3 cellular contexts compared by ENCODE assay signal in the genomic region with DNA sequence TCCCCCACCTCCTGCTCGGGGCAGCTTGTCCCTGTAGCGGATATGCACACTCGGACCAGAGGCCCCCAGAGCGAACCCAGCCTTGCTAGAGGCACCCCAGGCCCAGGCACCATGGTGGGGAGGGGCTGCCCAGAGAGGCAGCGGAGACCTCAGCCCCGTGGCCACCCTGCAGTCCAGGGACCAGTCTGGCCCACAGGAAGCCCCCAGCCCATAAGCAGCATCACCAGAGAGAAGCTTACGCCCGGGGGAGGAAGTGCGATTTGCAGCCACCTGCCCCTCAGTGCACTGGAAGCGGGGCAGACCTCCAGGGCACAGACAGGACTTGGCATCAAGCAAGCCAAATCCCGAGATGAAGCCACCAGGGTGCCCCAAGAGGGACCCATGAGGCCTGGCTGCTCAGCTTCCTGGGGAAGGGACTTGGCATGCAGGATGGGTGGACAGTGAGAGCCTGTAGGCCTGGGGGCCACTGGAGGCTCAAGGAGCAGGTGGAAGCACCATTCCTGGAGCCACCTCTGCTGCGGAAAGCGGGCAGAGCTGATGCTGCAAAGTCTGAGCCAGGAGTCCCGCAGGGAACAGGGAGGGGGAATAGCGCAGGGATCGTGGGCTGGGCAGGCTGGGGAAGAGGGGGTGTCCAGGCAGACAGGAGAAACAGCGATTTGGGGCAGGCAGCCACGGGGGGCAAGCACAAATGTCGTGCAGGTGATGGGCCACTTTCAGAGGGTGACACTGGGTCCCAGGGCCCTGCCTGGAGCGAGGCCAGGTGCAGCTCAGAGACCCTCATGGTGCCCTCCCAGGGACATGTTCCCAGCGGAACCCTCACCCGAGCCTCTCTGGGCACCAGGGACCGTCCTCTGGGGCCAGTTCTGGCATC.
TF ChIP-seq lines count a peak whose summit lies in the region.

No MANE protein-coding gene starts in this region.

TF ChIP-seq in SK-N-SH, 30 proteins besides CTCF, POLR2A, EP300 and RAD21 (continued from another document):
- TF ChIP-seq CHD2 (IDR thresholded peaks at IDR 0.05; ENCODE audit: low read length, partially characterized antibody) = no peak
- TF ChIP-seq RFX5 (IDR thresholded peaks at IDR 0.05; ENCODE audit: low read length) = no peak
- no peak for TF ChIP-seq RXRA (IDR thresholded peaks at IDR 0.05; ENCODE audit: borderline replicate concordance, low read depth)
- TF ChIP-seq MXI1 (IDR thresholded peaks at IDR 0.05; ENCODE audit: low read depth, low read length) = no peak
- TF ChIP-seq, protein P1, sequence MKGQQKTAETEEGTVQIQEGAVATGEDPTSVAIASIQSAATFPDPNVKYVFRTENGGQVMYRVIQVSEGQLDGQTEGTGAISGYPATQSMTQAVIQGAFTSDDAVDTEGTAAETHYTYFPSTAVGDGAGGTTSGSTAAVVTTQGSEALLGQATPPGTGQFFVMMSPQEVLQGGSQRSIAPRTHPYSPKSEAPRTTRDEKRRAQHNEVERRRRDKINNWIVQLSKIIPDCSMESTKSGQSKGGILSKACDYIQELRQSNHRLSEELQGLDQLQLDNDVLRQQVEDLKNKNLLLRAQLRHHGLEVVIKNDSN (IDR thresholded peaks at IDR 0.05; ENCODE audit: borderline replicate concordance, low read depth) = no peak

TF ChIP-seq in SK-N-SH treated with all-trans-retinoic acid at 6 μM for 48 hours, 23 proteins besides CTCF, POLR2A, EP300 and RAD21:
- TF ChIP-seq TSHZ2 (CRISPR knock-in tag; IDR thresholded peaks at IDR 0.05) (no peak), ZC3H10 (CRISPR knock-in tag; IDR thresholded peaks at IDR 0.05) (no peak), ISL1 (CRISPR knock-in tag; IDR thresholded peaks at IDR 0.05) (no peak), GLIS3 (CRISPR knock-in tag; IDR thresholded peaks at IDR 0.05) (no peak), CSRNP3 (CRISPR knock-in tag; IDR thresholded peaks at IDR 0.05) (no peak), TOX (CRISPR knock-in tag; IDR thresholded peaks at IDR 0.05; ENCODE audit: borderline replicate concordance) (no peak), PPARA (CRISPR knock-in tag; IDR thresholded peaks at IDR 0.05; ENCODE audit: borderline replicate concordance) (no peak), CREB5 (CRISPR knock-in tag; IDR thresholded peaks at IDR 0.05; ENCODE audit: low read depth) (no peak), ARNTL (CRISPR knock-in tag; IDR thresholded peaks at IDR 0.05; ENCODE audit: borderline replicate concordance, low read depth) (no peak)
TF ChIP-seq in SK-N-SH treated with all-trans-retinoic acid at 6 μM for 48 hours: peak in this region for 0.

TF ChIP-seq in HEK293, 187 proteins besides CTCF, POLR2A, EP300 and RAD21 (continued from another document):
- TF ChIP-seq, protein P2, sequence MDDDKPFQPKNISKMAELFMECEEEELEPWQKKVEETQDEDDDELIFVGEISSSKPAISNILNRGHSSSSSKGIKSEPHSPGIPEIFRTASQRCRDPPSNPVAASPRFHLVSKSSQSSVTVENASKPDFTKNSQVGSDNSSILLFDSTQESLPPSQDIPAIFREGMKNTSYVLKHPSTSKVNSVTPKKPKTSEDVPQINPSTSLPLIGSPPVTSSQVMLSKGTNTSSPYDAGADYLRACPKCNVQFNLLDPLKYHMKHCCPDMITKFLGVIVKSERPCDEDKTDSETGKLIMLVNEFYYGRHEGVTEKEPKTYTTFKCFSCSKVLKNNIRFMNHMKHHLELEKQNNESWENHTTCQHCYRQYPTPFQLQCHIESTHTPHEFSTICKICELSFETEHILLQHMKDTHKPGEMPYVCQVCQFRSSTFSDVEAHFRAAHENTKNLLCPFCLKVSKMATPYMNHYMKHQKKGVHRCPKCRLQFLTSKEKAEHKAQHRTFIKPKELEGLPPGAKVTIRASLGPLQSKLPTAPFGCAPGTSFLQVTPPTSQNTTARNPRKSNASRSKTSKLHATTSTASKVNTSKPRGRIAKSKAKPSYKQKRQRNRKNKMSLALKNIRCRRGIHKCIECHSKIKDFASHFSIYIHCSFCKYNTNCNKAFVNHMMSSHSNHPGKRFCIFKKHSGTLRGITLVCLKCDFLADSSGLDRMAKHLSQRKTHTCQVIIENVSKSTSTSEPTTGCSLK (tag by site-specific recombination; IDR thresholded peaks at IDR 0.05) = no peak
- 0 out of 2 replicates have a peak, but pooled peaks have one; percentile 28 for TF ChIP-seq ZBTB48 (tag by site-specific recombination; IDR thresholded peaks at IDR 0.05)
- no peak for TF ChIP-seq ZNF394 (tag by site-specific recombination; IDR thresholded peaks at IDR 0.05; ENCODE audit: borderline replicate concordance)
- no peak for TF ChIP-seq SP2 (tag by site-specific recombination; IDR thresholded peaks at IDR 0.05)
- peak; percentile 52 for TF ChIP-seq GLIS2 (tag by site-specific recombination; IDR thresholded peaks at IDR 0.05)
- TF ChIP-seq, protein P3, sequence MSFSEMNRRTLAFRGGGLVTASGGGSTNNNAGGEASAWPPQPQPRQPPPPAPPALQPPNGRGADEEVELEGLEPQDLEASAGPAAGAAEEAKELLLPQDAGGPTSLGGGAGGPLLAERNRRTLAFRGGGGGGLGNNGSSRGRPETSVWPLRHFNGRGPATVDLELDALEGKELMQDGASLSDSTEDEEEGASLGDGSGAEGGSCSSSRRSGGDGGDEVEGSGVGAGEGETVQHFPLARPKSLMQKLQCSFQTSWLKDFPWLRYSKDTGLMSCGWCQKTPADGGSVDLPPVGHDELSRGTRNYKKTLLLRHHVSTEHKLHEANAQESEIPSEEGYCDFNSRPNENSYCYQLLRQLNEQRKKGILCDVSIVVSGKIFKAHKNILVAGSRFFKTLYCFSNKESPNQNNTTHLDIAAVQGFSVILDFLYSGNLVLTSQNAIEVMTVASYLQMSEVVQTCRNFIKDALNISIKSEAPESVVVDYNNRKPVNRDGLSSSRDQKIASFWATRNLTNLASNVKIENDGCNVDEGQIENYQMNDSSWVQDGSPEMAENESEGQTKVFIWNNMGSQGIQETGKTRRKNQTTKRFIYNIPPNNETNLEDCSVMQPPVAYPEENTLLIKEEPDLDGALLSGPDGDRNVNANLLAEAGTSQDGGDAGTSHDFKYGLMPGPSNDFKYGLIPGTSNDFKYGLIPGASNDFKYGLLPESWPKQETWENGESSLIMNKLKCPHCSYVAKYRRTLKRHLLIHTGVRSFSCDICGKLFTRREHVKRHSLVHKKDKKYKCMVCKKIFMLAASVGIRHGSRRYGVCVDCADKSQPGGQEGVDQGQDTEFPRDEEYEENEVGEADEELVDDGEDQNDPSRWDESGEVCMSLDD (tag by site-specific recombination; IDR thresholded peaks at IDR 0.05) = no peak
- TF ChIP-seq ZNF280D (tag by site-specific recombination; IDR thresholded peaks at IDR 0.05) = no peak
- TF ChIP-seq, protein P4, sequence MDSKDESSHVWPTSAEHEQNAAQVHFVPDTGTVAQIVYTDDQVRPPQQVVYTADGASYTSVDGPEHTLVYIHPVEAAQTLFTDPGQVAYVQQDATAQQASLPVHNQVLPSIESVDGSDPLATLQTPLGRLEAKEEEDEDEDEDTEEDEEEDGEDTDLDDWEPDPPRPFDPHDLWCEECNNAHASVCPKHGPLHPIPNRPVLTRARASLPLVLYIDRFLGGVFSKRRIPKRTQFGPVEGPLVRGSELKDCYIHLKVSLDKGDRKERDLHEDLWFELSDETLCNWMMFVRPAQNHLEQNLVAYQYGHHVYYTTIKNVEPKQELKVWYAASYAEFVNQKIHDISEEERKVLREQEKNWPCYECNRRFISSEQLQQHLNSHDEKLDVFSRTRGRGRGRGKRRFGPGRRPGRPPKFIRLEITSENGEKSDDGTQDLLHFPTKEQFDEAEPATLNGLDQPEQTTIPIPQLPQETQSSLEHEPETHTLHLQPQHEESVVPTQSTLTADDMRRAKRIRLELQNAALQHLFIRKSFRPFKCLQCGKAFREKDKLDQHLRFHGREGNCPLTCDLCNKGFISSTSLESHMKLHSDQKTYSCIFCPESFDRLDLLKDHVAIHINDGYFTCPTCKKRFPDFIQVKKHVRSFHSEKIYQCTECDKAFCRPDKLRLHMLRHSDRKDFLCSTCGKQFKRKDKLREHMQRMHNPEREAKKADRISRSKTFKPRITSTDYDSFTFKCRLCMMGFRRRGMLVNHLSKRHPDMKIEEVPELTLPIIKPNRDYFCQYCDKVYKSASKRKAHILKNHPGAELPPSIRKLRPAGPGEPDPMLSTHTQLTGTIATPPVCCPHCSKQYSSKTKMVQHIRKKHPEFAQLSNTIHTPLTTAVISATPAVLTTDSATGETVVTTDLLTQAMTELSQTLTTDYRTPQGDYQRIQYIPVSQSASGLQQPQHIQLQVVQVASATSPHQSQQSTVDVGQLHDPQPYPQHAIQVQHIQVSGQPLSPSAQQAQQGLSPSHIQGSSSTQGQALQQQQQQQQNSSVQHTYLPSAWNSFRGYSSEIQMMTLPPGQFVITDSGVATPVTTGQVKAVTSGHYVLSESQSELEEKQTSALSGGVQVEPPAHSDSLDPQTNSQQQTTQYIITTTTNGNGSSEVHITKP (tag by site-specific recombination; IDR thresholded peaks at IDR 0.05) = no peak
- TF ChIP-seq ZNF37A (tag by site-specific recombination; IDR thresholded peaks at IDR 0.05) = no peak
- TF ChIP-seq ZNF341 (tag by site-specific recombination; IDR thresholded peaks at IDR 0.05; ENCODE audit: low read depth) = peak; percentile 45; the same call in 1 of the 2 replicates
- no peak for TF ChIP-seq ZNF585B (tag by site-specific recombination; IDR thresholded peaks at IDR 0.05)
- no peak for TF ChIP-seq ZNF366 (tag by site-specific recombination; conservative IDR thresholded peaks at IDR 0.05)
- 0 out of 2 replicates have a peak, but pooled peaks have one; percentile 15 for TF ChIP-seq ZNF600 (tag by site-specific recombination; IDR thresholded peaks at IDR 0.05)
- TF ChIP-seq OVOL3 (tag by site-specific recombination; IDR thresholded peaks at IDR 0.05) = no peak
- TF ChIP-seq RBAK (tag by site-specific recombination; IDR thresholded peaks at IDR 0.05) = no peak
- no peak for TF ChIP-seq SP3 (tag by site-specific recombination; IDR thresholded peaks at IDR 0.05)
- no peak for TF ChIP-seq ZNF174 (tag by site-specific recombination; IDR thresholded peaks at IDR 0.05)
- no peak for TF ChIP-seq ZNF701 (tag by site-specific recombination; IDR thresholded peaks at IDR 0.05)
- no peak for TF ChIP-seq ZNF274 (IDR thresholded peaks at IDR 0.05; ENCODE audit: low read length)
- no peak for TF ChIP-seq ZNF274 (tag by site-specific recombination; IDR thresholded peaks at IDR 0.05; ENCODE audit: borderline replicate concordance)
- TF ChIP-seq ZNF223 (tag by site-specific recombination; IDR thresholded peaks at IDR 0.05) = no peak
- TF ChIP-seq TRIM28 (IDR thresholded peaks at IDR 0.05; ENCODE audit: borderline replicate concordance, low read length) = no peak
- TF ChIP-seq ZNF311 (tag by site-specific recombination; IDR thresholded peaks at IDR 0.05; ENCODE audit: borderline replicate concordance) = no peak
TF ChIP-seq in HEK293: peak in this region for 4.
